8 cellular contexts compared by ENCODE assay signal in the genomic region with DNA sequence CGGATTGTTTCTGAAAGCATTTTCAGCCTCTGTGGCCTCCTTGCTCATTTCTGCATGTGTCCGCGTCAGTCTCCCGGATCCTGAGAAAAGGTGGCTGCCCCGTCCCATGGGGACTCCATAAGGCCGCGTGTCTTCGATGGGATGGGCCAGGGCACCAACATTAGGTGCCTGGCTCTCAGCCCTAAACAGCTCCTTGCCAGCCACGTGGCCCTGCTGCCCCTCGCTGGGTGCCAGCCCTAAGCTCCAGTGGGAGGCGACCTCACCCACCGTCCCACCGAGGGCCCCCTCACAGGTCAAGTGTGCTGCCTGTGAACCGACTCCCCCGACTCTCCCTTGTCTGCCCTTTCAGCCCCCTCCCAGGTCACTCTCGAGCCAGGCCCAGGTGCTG. TPM values are rescaled to one million over a fixed set of nuclear protein-coding genes. Genes with fewer than 3 reads are reported as not detected.
DNase-seq lines count a peak whose midpoint lies in the region; ATAC-seq and TF ChIP-seq lines count a peak whose summit lies in the region.

No MANE protein-coding gene starts in this region.

- peaks cover 17% of the 10 kb centered on the region for H3F3A ChIP-seq in SU-DHL-6 (ENCODE audit: insufficient read depth)

- H3K27ac ChIP-seq in SU-DHL-6 (ENCODE audit: low read depth, low read length) (peak overlapping the region; percentile 75), foreskin keratinocyte (peak overlapping the region; percentile 27)

- H3K9me2 ChIP-seq in SU-DHL-6 (replicated peaks; ENCODE audit: insufficient read depth, low read length), result no peaks in the 10 kb centered on the region

- H3K27me3 ChIP-seq in SU-DHL-6 (ENCODE audit: low read length) (no peaks in the 10 kb centered on the region), foreskin keratinocyte (no peaks in the 10 kb centered on the region)

- peak overlapping the region; percentile 89 for H3K9ac ChIP-seq in SU-DHL-6 (ENCODE audit: low read length)

- DNase-seq in NCI-H82 (lab: John Stamatoyannopoulos, UW) (peak; percentile 30), NCI-H82 treated with DMSO at 0.1 percent for 48 hours (lab: John Stamatoyannopoulos, UW; ENCODE audit: unreplicated experiment) (no peak), foreskin keratinocyte (no peak), skeletal muscle cell (ENCODE audit: low read depth) (no peak), kidney glomerular epithelial cell (lab: John Stamatoyannopoulos, UW) (no peak), SHP77 treated with DMSO at 0.1 percent for 48 hours (lab: John Stamatoyannopoulos, UW) (no peak), NCI-H146 treated with DMSO at 0.1 percent for 48 hours (lab: John Stamatoyannopoulos, UW; ENCODE audit: unreplicated experiment) (no peak)

- H3K36me3 ChIP-seq in SU-DHL-6 (ENCODE audit: low read length), result no peaks in the 10 kb centered on the region; the same call in 1 of the 2 replicates

- no peaks in the 10 kb centered on the region for H4K20me1 ChIP-seq in SU-DHL-6 (ENCODE audit: low read depth, low read length)

- H3K9me3 ChIP-seq in SU-DHL-6 (ENCODE audit: insufficient read depth, low read length), result no peaks in the 10 kb centered on the region

- H2AFZ ChIP-seq in SU-DHL-6 (ENCODE audit: low read depth, low read length, severe bottlenecking), result peak overlapping the region; percentile 89

- H3K4me3 ChIP-seq in SU-DHL-6 (ENCODE audit: insufficient read depth, low read length, poor library complexity, severe bottlenecking), result peak overlapping the region; percentile 78
- H3K4me3 ChIP-seq in skeletal muscle cell (ENCODE audit: low read depth, low read length), result peak overlapping the region; percentile 87

- no peak for ATAC-seq in foreskin keratinocyte

- no peak for TF ChIP-seq CTCF in SU-DHL-6 (IDR thresholded peaks at IDR 0.05; ENCODE audit: insufficient read depth, low read length, poor library complexity, severe bottlenecking)
- no peak for TF ChIP-seq CTCF in foreskin keratinocyte (conservative IDR thresholded peaks at IDR 0.05)

- peak overlapping the region; percentile 88 for H3K4me2 ChIP-seq in SU-DHL-6 (ENCODE audit: low read depth, low read length, poor library complexity, severe bottlenecking)

- H3K79me2 ChIP-seq in SU-DHL-6 (ENCODE audit: insufficient read depth, low read length), result peaks cover 27% of the 10 kb centered on the region

- H3K4me1 ChIP-seq in foreskin keratinocyte, result peaks cover 4% of the 10 kb centered on the region

RNA-seq across cellular contexts. Expression of a gene that starts 0.9 kb away (rescaled TPM):
- total RNA-seq in foreskin keratinocyte, result 11.4 and 14.9 TPM in 2 replicates
- 8.9 and 10.9 TPM in 2 replicates for polyA plus RNA-seq in foreskin keratinocyte

RNA-seq across cellular contexts. Expression of a gene that starts 27.4 kb away (rescaled TPM):
- total RNA-seq in foreskin keratinocyte, result 140 and 167 TPM in 2 replicates
- 208 and 251 TPM in 2 replicates for polyA plus RNA-seq in foreskin keratinocyte

RNA-seq across cellular contexts. Expression of a gene that starts 44.6 kb away (rescaled TPM):
- total RNA-seq in foreskin keratinocyte, result not detected in 2 replicates
- not detected in 2 replicates for polyA plus RNA-seq in foreskin keratinocyte
